9 cellular contexts compared by ENCODE assay signal in the genomic region with DNA sequence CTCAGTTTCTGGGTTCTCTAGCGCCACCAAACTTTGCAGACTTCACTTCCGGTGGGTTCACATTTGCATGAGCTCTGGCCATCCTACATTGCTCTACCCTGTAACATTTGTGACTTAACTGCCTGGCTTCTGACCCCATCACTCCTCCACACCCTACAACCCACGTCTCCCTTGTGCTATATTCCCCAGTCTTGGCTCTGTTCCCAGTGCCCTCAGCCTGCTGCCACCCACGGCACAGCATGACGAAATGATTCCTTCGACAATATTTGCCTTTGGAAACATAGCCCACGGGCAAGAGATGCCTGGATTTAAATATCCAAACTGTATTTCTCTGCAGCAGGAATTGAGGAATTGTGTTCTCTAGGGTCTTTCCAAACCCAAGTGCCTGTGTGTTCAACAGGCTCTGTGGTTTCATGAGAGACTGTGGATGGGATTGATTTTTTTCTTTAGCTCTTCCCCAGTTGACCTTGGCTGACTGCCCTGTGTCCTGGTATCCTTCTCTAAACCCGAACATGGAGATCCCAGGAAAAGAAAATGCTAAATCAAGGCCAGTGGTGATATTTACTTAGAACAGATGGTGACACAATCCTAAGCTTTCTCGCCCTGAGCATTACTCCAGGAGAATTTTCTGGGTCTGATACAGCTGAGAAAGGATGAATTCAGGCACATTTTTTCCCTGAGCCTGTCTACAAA. TPM values are rescaled to one million over a fixed set of nuclear protein-coding genes. Genes with fewer than 3 reads are reported as not detected.
A peak's percentile ranks its signal among the peaks of the same experiment; 100 is the strongest.
DNase-seq lines count a peak whose midpoint lies in the region; ATAC-seq and TF ChIP-seq lines count a peak whose summit lies in the region.
"Had no signal": no experiment of that assay in that cellular context is flagged by ENCODE, and none has a peak within 500 bp of the region (broad histone marks: within the 10 kb centered on the region; RNA-seq: fewer than 3 reads in every experiment).

No MANE protein-coding gene starts in this region.

- H3K4me3 ChIP-seq in epithelial cell of esophagus (ENCODE audit: low read length) (no peak overlapping the region), spleen (no peak overlapping the region)
- H3K4me3 ChIP-seq: skin epidermis had no signal

- intact Hi-C loops in spleen (cut with DNase I; ENCODE audit: low total_unique reads) = no loop called here

- TF ChIP-seq POLR2A in spleen (IDR thresholded peaks at IDR 0.05) = no peak

- peak overlapping the region in 5 of 8 donors; percentile 3 to 38 (median 32) for H3K27ac ChIP-seq in spleen
- H3K27ac ChIP-seq: skin epidermis had no signal

- DNase-seq in LoVo (ENCODE audit: low spot score) (peak; percentile 7), NCI-H748 treated with DMSO at 0.1 percent for 48 hours (lab: John Stamatoyannopoulos, UW) (peak; percentile 86), epithelial cell of esophagus (ENCODE audit: low read depth) (peak; percentile 55), spleen (no peak), cortex of kidney (lab: John Stamatoyannopoulos, UW) (no peak), GM19240 (ENCODE audit: insufficient read length, low spot score) (no peak)
- DNase-seq: NCI-H446 treated with DMSO at 0.1 percent for 48 hours had no signal

- H3K27me3 ChIP-seq in spleen (replicated peaks in 1 of 7) = no peaks in the 10 kb centered on the region

- TF ChIP-seq CTCF in epithelial cell of esophagus (IDR thresholded peaks at IDR 0.05; ENCODE audit: insufficient read depth, low read depth, low read length, missing control alignments) (no peak), spleen (IDR thresholded peaks at IDR 0.05 in 8 of 11, conservative IDR thresholded peaks at IDR 0.05 in 3 of 11) (no peak)

- no peaks in the 10 kb centered on the region for H3K4me1 ChIP-seq in spleen

- 43 to 69% (median 60%) methylated on average over 9 of the region's 9 CpGs for WGBS in spleen, 5 donors

- H3K36me3 ChIP-seq in spleen = no peaks in the 10 kb centered on the region

- no peaks in the 10 kb centered on the region for H3K9me3 ChIP-seq in spleen

- no peak for ATAC-seq in HG02981 (IDR thresholded peaks at IDR 0.05; ENCODE audit: unreplicated experiment)

RNA-seq across cellular contexts. Expression of gene GRIA1, which starts 44.4 kb away (rescaled TPM):
- total RNA-seq in spleen = under 1 TPM in 1 of 7 donors, not detected in 6; 0.19 TPM
- polyA plus RNA-seq in spleen = under 1 TPM; 0.02 to 0.10 (median 0.08) TPM

Comparison
In these comparisons a context has a peak if more than half of its experiments do, and no peak if none do; other contexts are left out.
1. DNase-seq: peak in LoVo (single experiment), NCI-H748 treated with DMSO at 0.1 percent for 48 hours (single experiment) and epithelial cell of esophagus (single experiment); none in spleen (single experiment), cortex of kidney (single experiment) and GM19240 (single experiment).